In genomic region chr1:16764820-16765655, GRCh38 we compare ENCODE assay signal across 9 cellular contexts. TPM values are rescaled to one million over a fixed set of nuclear protein-coding genes. Genes with fewer than 3 reads are reported as not detected.
DNase-seq lines count a peak whose midpoint lies in the region; ATAC-seq, FAIRE-seq and TF ChIP-seq lines count a peak whose summit lies in the region.
"Not testable (repeated sequence)": the region's sequence is repeated elsewhere in the genome, so short reads cannot be mapped to it uniquely, and the experiment has no call there.
"Had no signal": no experiment of that assay in that cellular context is flagged by ENCODE, and none has a peak within 500 bp of the region (broad histone marks: within the 10 kb centered on the region; RNA-seq: fewer than 3 reads in every experiment).

No MANE protein-coding gene starts in this region.

- WGBS in psoas muscle, 3 donors: 68 to 82% (median 71%) methylated on average over 15 of the region's 15 CpGs
- WGBS in transverse colon (ENCODE audit: low coverage in 1 of 2), 2 donors: 50 to 59% methylated on average over 11 to 14 of the region's 15 CpGs

- H3K27ac ChIP-seq in coronary artery (peak overlapping the region in 1 of 2 donors; percentile 48), transverse colon (peak overlapping the region; percentile 81 to 89 (median 86))
- H3K27ac ChIP-seq in psoas muscle: not testable (repeated sequence)

- ATAC-seq in Right ventricle myocardium inferior: peak; percentile 64
- peak in 3 of 4 donors; percentile 46 to 69 (median 53) for ATAC-seq in psoas muscle

- TF ChIP-seq EP300 in transverse colon (IDR thresholded peaks at IDR 0.05; ENCODE audit: low read depth): peak; percentile 99

- H3K4me3 ChIP-seq in coronary artery: peak overlapping the region; percentile 57
- peak overlapping the region; percentile 11 for H3K4me3 ChIP-seq in psoas muscle
- peak overlapping the region in 2 of 4 donors; percentile 3 to 11 for H3K4me3 ChIP-seq in transverse colon

- in situ Hi-C loops in transverse colon (cut with MboI; ENCODE audit: low pct_ligation_motif_present in 1 of 4, low pct_unique_long_range_greater_than_20kb in 1 of 4, low sequenced_read_pairs in 3 of 4): not testable (repeated sequence)

- H3K27me3 ChIP-seq in psoas muscle (ENCODE audit: insufficient read depth in 3 of 3, low read length in 2 of 3): peaks cover 0 to 11% (median 0%) of the 10 kb centered on the region in 3 donors
- H3K27me3 ChIP-seq in transverse colon: not testable (repeated sequence)

- H3K9me3 ChIP-seq in psoas muscle, transverse colon: not testable (repeated sequence)

- peak; percentile 86 for FAIRE-seq in RCC 7860 (lab: Jason Lieb, UNC)

- H3K4me1 ChIP-seq in psoas muscle: not testable (repeated sequence)
- H3K4me1 ChIP-seq in transverse colon: peaks cover 4 to 31% (median 21%) of the 10 kb centered on the region in 4 donors

- not testable (repeated sequence) for TF ChIP-seq POLR2A in transverse colon (IDR thresholded peaks at IDR 0.05)

- TF ChIP-seq CTCF in coronary artery (IDR thresholded peaks at IDR 0.05); psoas muscle (IDR thresholded peaks at IDR 0.05); transverse colon (IDR thresholded peaks at IDR 0.05): not testable (repeated sequence)

- H3K36me3 ChIP-seq in psoas muscle (ENCODE audit: insufficient read depth in 1 of 2, low read depth in 1 of 2); transverse colon: not testable (repeated sequence)

- peak; percentile 4 for DNase-seq in EL
- DNase-seq in RCC 7860 (ENCODE audit: low spot score): peak; percentile 55
- DNase-seq in coronary artery (ENCODE audit: low spot score): peak; percentile 72
- DNase-seq in Right ventricle myocardium inferior (ENCODE audit: missing footprints): not testable (repeated sequence)
- peak; percentile 97 for DNase-seq in kidney glomerular epithelial cell (lab: John Stamatoyannopoulos, UW)
- DNase-seq in midbrain (lab: John Stamatoyannopoulos, UW): peak; percentile 17
- peak; percentile 47 to 64 for DNase-seq in psoas muscle
- peak; percentile 55 for DNase-seq in transverse colon

- intact Hi-C loops in Right ventricle myocardium inferior (cut with DNase I); psoas muscle (cut with DNase I); transverse colon (cut with DNase I; ENCODE audit: low total_unique reads): not testable (repeated sequence)

RNA-seq across cellular contexts. Expression of gene RNU1-4, which starts 24.7 kb away (rescaled TPM):
- total RNA-seq in Right ventricle myocardium inferior: 4,572 TPM
- total RNA-seq in psoas muscle: 1,000 to 10,000 TPM; 1,264 to 5,208 (median 3,151) TPM
- polyA plus RNA-seq in psoas muscle: not detected
- total RNA-seq in transverse colon: under 1 TPM in 3 of 4 donors, not detected in 1; under 0.01 TPM
- polyA plus RNA-seq: CD4-positive, alpha-beta memory T cell had no signal

Comparison
In these comparisons a context has a peak if more than half of its experiments do, and no peak if none do; other contexts are left out.
1. RNA of gene RNU1-4, which starts 24.7 kb away (total RNA-seq): 4,572 TPM in Right ventricle myocardium inferior (single experiment) and 1,264 to 5,208 TPM in psoas muscle; under 0.01 TPM in transverse colon; every median in the first group is over 1,000 times any median in the second.